10 cellular contexts compared by ENCODE assay signal in genomic region chr10:114658175-114658574, GRCh38. TPM values are rescaled to one million over a fixed set of nuclear protein-coding genes. Genes with fewer than 3 reads are reported as not detected.
DNase-seq lines count a peak whose midpoint lies in the region; ATAC-seq, FAIRE-seq and TF ChIP-seq lines count a peak whose summit lies in the region.
"Had no signal": no experiment of that assay in that cellular context is flagged by ENCODE, and none has a peak within 500 bp of the region (broad histone marks: within the 10 kb centered on the region; RNA-seq: fewer than 3 reads in every experiment).

Gene ABLIM1, minus strand, starts transcription at chr10:114658275. Its CDS starts 75 bp downstream, at chr10:114658200.

- H3K4me1 Mint-ChIP-seq in naive thymus-derived CD4-positive, alpha-beta T cell = peaks cover 0 to 13% (median 0%) of the 10 kb centered on the region in 7 donors

- no peaks in the 10 kb centered on the region for H3K27me3 ChIP-seq in esophagus squamous epithelium
- no peaks in the 10 kb centered on the region for H3K27me3 ChIP-seq in naive thymus-derived CD4-positive, alpha-beta T cell (ENCODE audit: control insufficient read depth in 2 of 2, insufficient read depth in 2 of 2, low read length in 2 of 2)

- no peaks in the 10 kb centered on the region for H3K9me3 ChIP-seq in esophagus squamous epithelium
- no peaks in the 10 kb centered on the region for H3K9me3 ChIP-seq in naive thymus-derived CD4-positive, alpha-beta T cell (ENCODE audit: control insufficient read depth in 2 of 3, low read length in 3 of 3)

- intact Hi-C loops in esophagus squamous epithelium (cut with DNase I) = no loop called here
- intact Hi-C loops in naive thymus-derived CD4-positive, alpha-beta T cell (cut with micrococcal nuclease) = no loop called here

- H3K4me3 Mint-ChIP-seq in naive thymus-derived CD4-positive, alpha-beta T cell = no peak within 1 kb of the TSS
- H3K4me3 Mint-ChIP-seq: nephron progenitor cell had no signal

- no peak within 1 kb of the TSS for H3K27ac Mint-ChIP-seq in activated naive CD4-positive, alpha-beta T cell treated with anti-CD3 and anti-CD28 coated beads, Interleukin-2, amount 50 U/mL, for 72 hours
- no peak within 1 kb of the TSS for H3K27ac Mint-ChIP-seq in naive thymus-derived CD4-positive, alpha-beta T cell
- H3K27ac Mint-ChIP-seq: nephron progenitor cell had no signal

- no peak for FAIRE-seq in GM12891 (lab: Jason Lieb, UNC)

- TF ChIP-seq POLR2A in esophagus squamous epithelium (IDR thresholded peaks at IDR 0.05) (no peak), GM12891 (IDR thresholded peaks at IDR 0.05; ENCODE audit: low read depth, low read length) (no peak)

- H3K4me1 ChIP-seq in esophagus squamous epithelium = peaks cover 0 to 4% (median 0%) of the 10 kb centered on the region in 3 donors
- no peaks in the 10 kb centered on the region for H3K4me1 ChIP-seq in naive thymus-derived CD4-positive, alpha-beta T cell (ENCODE audit: control insufficient read depth in 2 of 2, insufficient read depth in 2 of 2, low read length in 2 of 2)

- no peak within 1 kb of the TSS for H3K27ac ChIP-seq in esophagus squamous epithelium
- no peak within 1 kb of the TSS for H3K27ac ChIP-seq in naive thymus-derived CD4-positive, alpha-beta T cell (ENCODE audit: low read depth, low read length)

- 73 to 76% methylated on average over 2 of the region's 2 CpGs for WGBS in esophagus squamous epithelium, 2 donors

- DNase-seq in activated naive CD4-positive, alpha-beta T cell treated with anti-CD3 and anti-CD28 coated beads, Interleukin-2, amount 50 U/mL, for 72 hours (ENCODE audit: low spot score in 2 of 2) = no peak
- DNase-seq in activated naive CD4-positive, alpha-beta T cell (lab: John Stamatoyannopoulos, UW) = no peak
- DNase-seq in esophagus squamous epithelium (lab: John Stamatoyannopoulos, UW) = no peak
- no peak for DNase-seq in naive thymus-derived CD4-positive, alpha-beta T cell
- no peak for DNase-seq in stimulated activated CD4-positive, alpha-beta T cell treated with anti-CD3 and anti-CD28 coated beads, Interleukin-12 subunit alpha, Interleukin-12 subunit beta, amount 100 ng/mL, for 4 hours
- no peak for DNase-seq in GM12891 (ENCODE audit: insufficient read length, low spot score)
- DNase-seq in NK-92 (lab: John Stamatoyannopoulos, UW; ENCODE audit: unreplicated experiment) = no peak
- DNase-seq: effector memory CD4-positive, alpha-beta T cell; nephron progenitor cell had no signal

- no peak within 1 kb of the TSS for H3K4me3 ChIP-seq in esophagus squamous epithelium
- no peak within 1 kb of the TSS for H3K4me3 ChIP-seq in naive thymus-derived CD4-positive, alpha-beta T cell (ENCODE audit: low read length)

- peaks cover 0 to 22% (median 7%) of the 10 kb centered on the region in 5 donors for H3K27me3 Mint-ChIP-seq in naive thymus-derived CD4-positive, alpha-beta T cell

- no peaks in the 10 kb centered on the region for H3K9me3 Mint-ChIP-seq in activated naive CD4-positive, alpha-beta T cell treated with anti-CD3 and anti-CD28 coated beads, Interleukin-2, amount 50 U/mL, for 72 hours
- H3K9me3 Mint-ChIP-seq in naive thymus-derived CD4-positive, alpha-beta T cell = no peaks in the 10 kb centered on the region
- H3K9me3 Mint-ChIP-seq: nephron progenitor cell had no signal

- H3K36me3 Mint-ChIP-seq in activated naive CD4-positive, alpha-beta T cell treated with anti-CD3 and anti-CD28 coated beads, Interleukin-2, amount 50 U/mL, for 72 hours = no peaks in the 10 kb centered on the region
- H3K36me3 Mint-ChIP-seq in naive thymus-derived CD4-positive, alpha-beta T cell = no peaks in the 10 kb centered on the region

- POLR2A ChIA-PET in naive thymus-derived CD4-positive, alpha-beta T cell (lab: Charles Lee) = no interaction called here

- H3K36me3 ChIP-seq in esophagus squamous epithelium = no peaks in the 10 kb centered on the region
- no peaks in the 10 kb centered on the region for H3K36me3 ChIP-seq in naive thymus-derived CD4-positive, alpha-beta T cell (ENCODE audit: control insufficient read depth in 2 of 3, insufficient read depth in 3 of 3, low read length in 3 of 3)

- CTCF ChIA-PET in naive thymus-derived CD4-positive, alpha-beta T cell (lab: Charles Lee) = no interaction called here

- TF ChIP-seq CTCF in esophagus squamous epithelium (IDR thresholded peaks at IDR 0.05) = no peak

- ATAC-seq in activated naive CD4-positive, alpha-beta T cell treated with anti-CD3 and anti-CD28 coated beads, Interleukin-2, amount 50 U/mL, for 72 hours = no peak
- ATAC-seq in naive thymus-derived CD4-positive, alpha-beta T cell = no peak
- ATAC-seq in GM19328 (IDR thresholded peaks at IDR 0.05; ENCODE audit: unreplicated experiment) = no peak

TF ChIP-seq in GM12891, 5 proteins besides CTCF, POLR2A, EP300 and RAD21:
- TF ChIP-seq PAX5 (IDR thresholded peaks at IDR 0.05; ENCODE audit: insufficient read depth, low read length, severe bottlenecking) (no peak), POU2F2 (IDR thresholded peaks at IDR 0.05; ENCODE audit: low read depth, low read length) (no peak), TAF1 (IDR thresholded peaks at IDR 0.05; ENCODE audit: low read depth, low read length) (no peak), SPI1 (IDR thresholded peaks at IDR 0.05; ENCODE audit: low read depth, low read length) (no peak), POLR2AphosphoS5 (IDR thresholded peaks at IDR 0.05; ENCODE audit: low read depth, low read length) (no peak)

RNA-seq across cellular contexts. Expression of gene ABLIM1, which starts in this region (rescaled TPM):
- 100 to 1,000 TPM; 155 to 190 TPM for total RNA-seq in activated naive CD4-positive, alpha-beta T cell treated with anti-CD3 and anti-CD28 coated beads, Interleukin-2, amount 50 U/mL, for 72 hours
- total RNA-seq in esophagus squamous epithelium = 100 to 1,000 TPM; 185 to 345 (median 304) TPM
- 100 to 1,000 TPM; 109 to 362 (median 258) TPM for total RNA-seq in naive thymus-derived CD4-positive, alpha-beta T cell
- 100 to 1,000 TPM; 372 to 440 TPM for polyA plus RNA-seq in naive thymus-derived CD4-positive, alpha-beta T cell
- polyA plus RNA-seq in GM12891 (2012; ENCODE audit: low read depth, missing spikeins) = 19.1 TPM
